ENCODE assay signal across 1 cellular context in genomic region chr16:81798311-81799137, GRCh38.
TF ChIP-seq lines count a peak whose summit lies in the region.

No MANE protein-coding gene starts in this region.

TF ChIP-seq in GM23338, 12 proteins besides CTCF, POLR2A, EP300 and RAD21 (continued from another document):
- TF ChIP-seq REST (IDR thresholded peaks at IDR 0.05; ENCODE audit: unreplicated experiment) (no peak), ZNF331 (CRISPR knock-in tag; IDR thresholded peaks at IDR 0.05; ENCODE audit: low read depth) (no peak), NANOG (IDR thresholded peaks at IDR 0.05; ENCODE audit: borderline replicate concordance) (no peak), EZH2phosphoT487 (IDR thresholded peaks at IDR 0.05; ENCODE audit: unreplicated experiment) (no peak), JUNB (IDR thresholded peaks at IDR 0.05; ENCODE audit: unreplicated experiment) (no peak), CREB1 (CRISPR knock-in tag; IDR thresholded peaks at IDR 0.05; ENCODE audit: low read depth) (no peak)
- TF ChIP-seq, protein P1, sequence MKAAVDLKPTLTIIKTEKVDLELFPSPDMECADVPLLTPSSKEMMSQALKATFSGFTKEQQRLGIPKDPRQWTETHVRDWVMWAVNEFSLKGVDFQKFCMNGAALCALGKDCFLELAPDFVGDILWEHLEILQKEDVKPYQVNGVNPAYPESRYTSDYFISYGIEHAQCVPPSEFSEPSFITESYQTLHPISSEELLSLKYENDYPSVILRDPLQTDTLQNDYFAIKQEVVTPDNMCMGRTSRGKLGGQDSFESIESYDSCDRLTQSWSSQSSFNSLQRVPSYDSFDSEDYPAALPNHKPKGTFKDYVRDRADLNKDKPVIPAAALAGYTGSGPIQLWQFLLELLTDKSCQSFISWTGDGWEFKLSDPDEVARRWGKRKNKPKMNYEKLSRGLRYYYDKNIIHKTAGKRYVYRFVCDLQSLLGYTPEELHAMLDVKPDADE (IDR thresholded peaks at IDR 0.05) = no peak
TF ChIP-seq in GM23338: peak in this region for 0.
